Comparison of ENCODE assay signal across 11 cellular contexts in the genomic region with DNA sequence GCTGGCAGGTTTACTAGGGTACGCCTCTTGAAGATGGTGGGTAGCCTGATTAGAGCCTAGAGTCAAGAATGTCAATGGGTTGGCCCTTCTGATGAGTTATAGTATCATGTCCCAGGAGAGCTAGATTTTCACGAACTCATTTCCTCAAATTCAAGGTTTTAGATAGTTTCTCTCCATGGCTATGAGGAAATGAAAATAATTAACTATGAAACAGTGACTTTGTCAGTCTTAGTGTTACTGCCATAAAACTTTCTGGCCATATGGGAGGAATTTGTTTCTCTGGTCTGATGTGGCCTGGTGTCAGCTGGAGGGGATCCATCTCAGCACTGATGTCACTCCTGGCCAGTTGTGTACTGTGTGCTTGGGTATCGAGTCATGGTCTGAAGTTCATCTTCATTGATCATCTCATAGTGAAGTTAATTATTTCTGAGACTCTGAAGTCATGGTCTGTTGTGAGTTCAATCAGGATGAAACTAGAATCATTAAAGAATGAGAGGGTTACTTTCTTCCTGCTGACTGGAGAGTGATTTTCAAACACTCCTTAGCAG. TPM values are rescaled to one million over a fixed set of nuclear protein-coding genes. Genes with fewer than 3 reads are reported as not detected.
A peak's percentile ranks its signal among the peaks of the same experiment; 100 is the strongest.
DNase-seq lines count a peak whose midpoint lies in the region; ATAC-seq and TF ChIP-seq lines count a peak whose summit lies in the region.
"Had no signal": no experiment of that assay in that cellular context is flagged by ENCODE, and none has a peak within 500 bp of the region (broad histone marks: within the 10 kb centered on the region; RNA-seq: fewer than 3 reads in every experiment).

No MANE protein-coding gene starts in this region.

- H3K9me3 Mint-ChIP-seq in natural killer cell treated with Interleukin-12 subunit alpha and Interleukin-12 subunit beta and Interleukin-15 and Interleukin-18, amount 100 ng/mL, for 72 hours = no peaks in the 10 kb centered on the region
- H3K9me3 Mint-ChIP-seq: activated naive CD4-positive, alpha-beta T cell treated with anti-CD3 and anti-CD28 coated beads, Interleukin-2, amount 10 ng/mL, durations not matched to agents 7 days and 5 days had no signal

- no peak for TF ChIP-seq POLR2A in GM18505 (IDR thresholded peaks at IDR 0.05; ENCODE audit: borderline replicate concordance, extremely low read depth, insufficient read depth, insufficient read length)

- no peaks in the 10 kb centered on the region for H3K27me3 ChIP-seq in HAP-1 (ENCODE audit: low read depth)

- no peaks in the 10 kb centered on the region for H3K4me1 ChIP-seq in HAP-1

- H3K27ac Mint-ChIP-seq in natural killer cell treated with Interleukin-12 subunit alpha and Interleukin-12 subunit beta and Interleukin-15 and Interleukin-18, amount 100 ng/mL, for 72 hours = no peak overlapping the region
- H3K27ac Mint-ChIP-seq: activated naive CD4-positive, alpha-beta T cell treated with anti-CD3 and anti-CD28 coated beads, Interleukin-2, amount 10 ng/mL, durations not matched to agents 7 days and 5 days had no signal

- H3K4me3 Mint-ChIP-seq in natural killer cell treated with Interleukin-12 subunit alpha and Interleukin-12 subunit beta and Interleukin-15 and Interleukin-18, amount 100 ng/mL, for 72 hours = no peak overlapping the region
- H3K4me3 Mint-ChIP-seq: activated naive CD4-positive, alpha-beta T cell treated with anti-CD3 and anti-CD28 coated beads, Interleukin-2, amount 10 ng/mL, durations not matched to agents 7 days and 5 days had no signal

- no peaks in the 10 kb centered on the region for H3K36me3 ChIP-seq in HAP-1 (replicated peaks)

- no peaks in the 10 kb centered on the region for H3K36me3 Mint-ChIP-seq in natural killer cell treated with Interleukin-12 subunit alpha and Interleukin-12 subunit beta and Interleukin-15 and Interleukin-18, amount 100 ng/mL, for 72 hours
- H3K36me3 Mint-ChIP-seq: activated naive CD4-positive, alpha-beta T cell treated with anti-CD3 and anti-CD28 coated beads, Interleukin-2, amount 10 ng/mL, durations not matched to agents 7 days and 5 days had no signal

- H3K9me3 ChIP-seq in HAP-1 = no peaks in the 10 kb centered on the region

- ATAC-seq in GM21515 (IDR thresholded peaks at IDR 0.05; ENCODE audit: unreplicated experiment) (peak; percentile 56), GM18505 (IDR thresholded peaks at IDR 0.05; ENCODE audit: unreplicated experiment) (no peak)
- no peak for ATAC-seq in natural killer cell treated with Interleukin-12 subunit alpha and Interleukin-12 subunit beta and Interleukin-15 and Interleukin-18, amount 100 ng/mL, for 72 hours
- ATAC-seq: esophagus mucosa had no signal

- no peaks in the 10 kb centered on the region for H3K27me3 Mint-ChIP-seq in natural killer cell treated with Interleukin-12 subunit alpha and Interleukin-12 subunit beta and Interleukin-15 and Interleukin-18, amount 100 ng/mL, for 72 hours

- H3K4me3 ChIP-seq in HAP-1 = no peak overlapping the region

- peak; percentile 19 for DNase-seq in EL
- peak; percentile 18 for DNase-seq in M059J (ENCODE audit: low read depth)
- peak; percentile 10 for DNase-seq in iris pigment epithelial cell (ENCODE audit: low read depth)
- DNase-seq in NCI-H748 (lab: John Stamatoyannopoulos, UW; ENCODE audit: unreplicated experiment) = no peak
- DNase-seq in HAP-1 (ENCODE audit: low spot score in 2 of 2) = no peak
- no peak for DNase-seq in natural killer cell treated with Interleukin-12 subunit alpha and Interleukin-12 subunit beta and Interleukin-15 and Interleukin-18, amount 100 ng/mL, for 72 hours (ENCODE audit: low spot score)
- DNase-seq: activated naive CD4-positive, alpha-beta T cell treated with anti-CD3 and anti-CD28 coated beads, Interleukin-2, amount 10 ng/mL, durations not matched to agents 7 days and 5 days; C1 segment of cervical spinal cord had no signal

- in situ Hi-C loops in HAP-1 (cut with MboI; ENCODE audit: low sequenced_read_pairs) = no loop called here

- no peaks in the 10 kb centered on the region for H3K4me1 Mint-ChIP-seq in natural killer cell treated with Interleukin-12 subunit alpha and Interleukin-12 subunit beta and Interleukin-15 and Interleukin-18, amount 100 ng/mL, for 72 hours (ENCODE audit: low read depth in 2 of 2)
- H3K4me1 Mint-ChIP-seq: activated naive CD4-positive, alpha-beta T cell treated with anti-CD3 and anti-CD28 coated beads, Interleukin-2, amount 10 ng/mL, durations not matched to agents 7 days and 5 days had no signal

RNA-seq across cellular contexts. Expression of gene TNFSF11, which starts 49.4 kb away (rescaled TPM):
- total RNA-seq in M059J (2014; rRNA removed; shearing (Covaris generic)) = not detected in 2 replicates
- 1 to 10 TPM; 2.3 to 2.8 TPM for total RNA-seq in natural killer cell treated with Interleukin-12 subunit alpha and Interleukin-12 subunit beta and Interleukin-15 and Interleukin-18, amount 100 ng/mL, for 72 hours

Comparison
In these comparisons a context has a peak if more than half of its experiments do, and no peak if none do; other contexts are left out.
1. DNase-seq: peak in EL (single experiment), M059J (single experiment) and iris pigment epithelial cell (single experiment); none in NCI-H748 (single experiment), HAP-1 (0 of 2) and natural killer cell treated with Interleukin-12 subunit alpha and Interleukin-12 subunit beta and Interleukin-15 and Interleukin-18, amount 100 ng/mL, for 72 hours (single experiment).